In genomic region chr2:119064567-119064966, GRCh38 we compare ENCODE assay signal across 22 cellular contexts.
"Had no signal": no experiment of that assay in that cellular context is flagged by ENCODE, and none has a peak within 500 bp of the region (broad histone marks: within the 10 kb centered on the region; RNA-seq: fewer than 3 reads in every experiment).

No MANE protein-coding gene starts in this region.

- H3K4me1 Mint-ChIP-seq: activated naive CD4-positive, alpha-beta T cell treated with anti-CD3 and anti-CD28 coated beads, Interleukin-2, amount 50 U/mL, for 24 hours had no signal

- H3K4me3 Mint-ChIP-seq: activated naive CD4-positive, alpha-beta T cell treated with anti-CD3 and anti-CD28 coated beads, Interleukin-2, amount 50 U/mL, for 24 hours; activated T-cell treated with anti-CD3 and anti-CD28 coated beads, Interleukin-2, amount 50 U/mL, for 72 hours; natural killer cell treated with Interleukin-12 subunit alpha and Interleukin-12 subunit beta and Interleukin-15 and Interleukin-18, amount 100 ng/mL, for 72 hours had no signal

- H3K36me3 Mint-ChIP-seq: activated naive CD4-positive, alpha-beta T cell treated with anti-CD3 and anti-CD28 coated beads, Interleukin-2, amount 50 U/mL, for 24 hours; natural killer cell treated with Interleukin-12 subunit alpha and Interleukin-12 subunit beta and Interleukin-15 and Interleukin-18, amount 100 ng/mL, for 72 hours had no signal

- DNase-seq: activated CD4-positive, alpha-beta T cell treated with anti-CD3 and anti-CD28 coated beads, Interleukin-2, amount 50 U/mL, for 4 hours; activated CD4-positive, CD25-positive, alpha-beta regulatory T cell treated with anti-CD3 and anti-CD28 coated beads, Interleukin-2, amount 50 U/mL, for 72 hours; activated effector memory CD4-positive, alpha-beta T cell treated with anti-CD3 and anti-CD28 coated beads, Interleukin-2, amount 50 U/mL, for 16 hours; activated T-cell treated with anti-CD3 and anti-CD28 coated beads, Interleukin-2, amount 50 U/mL, for 72 hours; dermis blood vessel endothelial cell; effector memory CD4-positive, alpha-beta T cell; glutamatergic neuron; hippocampal formation; islet precursor cell; lower lobe of right lung; posterior cingulate gyrus; retina; stimulated activated CD4-positive, alpha-beta T cell treated with anti-CD3 and anti-CD28 coated beads, Interleukin-12 subunit alpha, Interleukin-12 subunit beta, amount 100 ng/mL, for 4 hours; stimulated activated CD4-positive, alpha-beta T cell treated with anti-CD3 and anti-CD28 coated beads, Interleukin-1b, Interleukin-23, amount 100 ng/mL, for 48 hours; stimulated activated CD8-positive, alpha-beta memory T cell treated with anti-CD3 and anti-CD28 coated beads, Interleukin-4, amount 100 ng/mL, for 48 hours; stimulated activated naive CD4-positive, alpha-beta T cell treated with Interleukin-2 at 50 U/mL for 16 hours; T1000; tibial artery had no signal

- H3K4me3 ChIP-seq: breast epithelium, lower lobe of right lung, tibial artery had no signal

- H3K9me3 Mint-ChIP-seq: activated naive CD4-positive, alpha-beta T cell treated with anti-CD3 and anti-CD28 coated beads, Interleukin-2, amount 50 U/mL, for 24 hours; activated T-cell treated with anti-CD3 and anti-CD28 coated beads, Interleukin-2, amount 50 U/mL, for 72 hours; natural killer cell treated with Interleukin-12 subunit alpha and Interleukin-12 subunit beta and Interleukin-15 and Interleukin-18, amount 100 ng/mL, for 72 hours had no signal

- ATAC-seq: activated T-cell treated with anti-CD3 and anti-CD28 coated beads, Interleukin-2, amount 50 U/mL, for 72 hours; foreskin keratinocyte; lower lobe of right lung had no signal

- H3K27me3 Mint-ChIP-seq: activated naive CD4-positive, alpha-beta T cell treated with anti-CD3 and anti-CD28 coated beads, Interleukin-2, amount 50 U/mL, for 24 hours; natural killer cell treated with Interleukin-12 subunit alpha and Interleukin-12 subunit beta and Interleukin-15 and Interleukin-18, amount 100 ng/mL, for 72 hours had no signal

- H3K27ac Mint-ChIP-seq: activated naive CD4-positive, alpha-beta T cell treated with anti-CD3 and anti-CD28 coated beads, Interleukin-2, amount 50 U/mL, for 24 hours; activated T-cell treated with anti-CD3 and anti-CD28 coated beads, Interleukin-2, amount 50 U/mL, for 72 hours; natural killer cell treated with Interleukin-12 subunit alpha and Interleukin-12 subunit beta and Interleukin-15 and Interleukin-18, amount 100 ng/mL, for 72 hours had no signal
